In the genomic region with DNA sequence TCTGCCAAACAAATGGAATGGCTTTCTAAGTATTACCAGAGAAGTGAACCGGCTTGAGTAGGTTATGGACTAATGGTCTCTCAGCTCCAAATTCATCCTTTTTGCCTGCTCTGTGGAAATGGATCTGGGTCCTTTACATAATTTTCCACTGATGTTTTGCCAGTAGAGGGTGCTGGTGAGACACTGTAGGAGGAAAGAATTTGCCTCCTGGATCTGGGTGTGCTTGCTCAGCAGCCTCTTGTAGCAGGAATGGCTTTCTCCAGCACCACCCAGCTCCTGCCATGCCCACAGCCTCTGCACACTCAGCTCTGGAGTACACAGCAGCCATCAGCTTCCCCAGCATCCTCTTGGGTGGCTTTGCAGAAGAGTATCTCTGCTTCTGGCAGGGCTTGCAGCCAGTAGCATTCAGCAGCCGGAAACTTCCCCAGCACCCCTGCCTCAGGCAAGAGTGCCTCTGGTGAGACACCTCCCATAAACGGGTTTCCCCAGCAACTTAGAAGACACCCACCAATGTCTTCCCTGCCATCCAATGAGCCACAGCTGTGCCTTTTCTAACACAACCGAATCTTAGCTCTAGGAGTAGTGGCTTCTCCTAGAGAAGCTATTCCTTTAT, we compare ENCODE assay signal across 9 cellular contexts.
A peak's percentile ranks its signal among the peaks of the same experiment; 100 is the strongest.
DNase-seq lines count a peak whose midpoint lies in the region; ATAC-seq lines count a peak whose summit lies in the region.
"Had no signal": no experiment of that assay in that cellular context is flagged by ENCODE, and none has a peak within 500 bp of the region (broad histone marks: within the 10 kb centered on the region; RNA-seq: fewer than 3 reads in every experiment).

No MANE protein-coding gene starts in this region.

- DNase-seq in stimulated activated CD4-positive, alpha-beta T cell treated with anti-CD3 and anti-CD28 coated beads, Interleukin-2, amount 100 ng/mL, for 48 hours = peak; percentile 12 to 14
- no peak for DNase-seq in stimulated activated CD4-positive, alpha-beta T cell treated with anti-CD3 and anti-CD28 coated beads, Interleukin-4, amount 100 ng/mL, for 4 hours
- peak; percentile 77 for DNase-seq in NAMALWA (ENCODE audit: low spot score)
- peak; percentile 55 for DNase-seq in amniotic epithelial cell (ENCODE audit: low read depth)
- peak; percentile 15 to 68 for DNase-seq in lung microvascular endothelial cell (ENCODE audit: low read depth in 2 of 2)
- no peak for DNase-seq in NCI-H1048 (lab: John Stamatoyannopoulos, UW)
- no peak for DNase-seq in NCI-H1417 treated with DMSO at 0.1 percent for 48 hours (lab: John Stamatoyannopoulos, UW)

- ATAC-seq in HG03521 (IDR thresholded peaks at IDR 0.05; ENCODE audit: unreplicated experiment) = no peak
- ATAC-seq: stimulated activated effector memory CD8-positive, alpha-beta T cell treated with anti-CD3 and anti-CD28 coated beads, Interleukin-12 subunit alpha, Interleukin-12 subunit beta, amount 100 ng/mL, for 72 hours had no signal

Comparison
In these comparisons a context has a peak if more than half of its experiments do, and no peak if none do; other contexts are left out.
1. DNase-seq: peak in stimulated activated CD4-positive, alpha-beta T cell treated with anti-CD3 and anti-CD28 coated beads, Interleukin-2, amount 100 ng/mL, for 48 hours (2 of 2), NAMALWA (single experiment), amniotic epithelial cell (single experiment) and lung microvascular endothelial cell (2 of 2); none in stimulated activated CD4-positive, alpha-beta T cell treated with anti-CD3 and anti-CD28 coated beads, Interleukin-4, amount 100 ng/mL, for 4 hours (0 of 2), NCI-H1048 (single experiment) and NCI-H1417 treated with DMSO at 0.1 percent for 48 hours (single experiment).